Comparison of ENCODE assay signal across 1 cellular context in the genomic region with DNA sequence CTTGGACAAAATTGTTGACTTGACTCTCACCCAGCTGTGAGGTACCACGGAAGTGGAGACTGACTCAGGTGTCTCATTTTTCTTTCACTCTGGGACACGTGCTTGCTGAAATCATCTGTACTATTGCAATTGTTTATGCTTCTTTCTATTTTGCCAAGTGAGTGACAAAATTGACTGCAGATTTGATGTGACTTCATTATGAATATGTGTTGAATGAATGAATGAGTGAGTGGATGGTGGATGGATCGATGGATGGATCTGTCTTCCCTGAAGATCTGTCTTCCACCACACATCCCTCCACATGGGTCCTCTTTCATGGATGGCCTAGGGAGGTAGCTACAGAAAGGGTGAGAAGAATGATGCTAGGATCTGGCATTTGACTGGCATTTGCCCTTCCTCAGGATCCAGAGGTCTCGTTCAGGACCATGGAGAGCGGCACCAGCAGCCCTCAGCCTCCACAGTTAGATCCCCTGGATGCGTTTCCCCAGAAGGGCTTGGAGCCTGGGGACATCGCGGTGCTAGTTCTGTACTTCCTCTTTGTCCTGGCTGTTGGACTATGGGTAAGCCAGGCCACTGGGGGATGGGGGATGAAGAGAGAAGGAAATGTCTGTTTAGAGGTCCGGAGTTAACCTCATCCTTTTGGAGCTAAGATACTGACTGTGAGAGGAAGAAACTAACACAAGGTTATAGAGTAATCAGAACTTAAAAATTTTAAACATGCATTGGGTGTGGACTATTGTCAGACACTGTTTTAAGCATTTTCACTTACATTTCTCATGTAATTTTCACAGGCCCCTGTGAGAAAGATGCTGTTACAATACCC.
TF ChIP-seq lines count a peak whose summit lies in the region.

No MANE protein-coding gene starts in this region.

TF ChIP-seq in K562, 482 proteins besides CTCF, POLR2A, EP300 and RAD21 (continued from another document):
- TF ChIP-seq NR4A1 (CRISPR knock-in tag; IDR thresholded peaks at IDR 0.05) (no peak), NR4A1 (tag; IDR thresholded peaks at IDR 0.05) (no peak)
